Comparison of ENCODE assay signal across 8 cellular contexts in the genomic region with DNA sequence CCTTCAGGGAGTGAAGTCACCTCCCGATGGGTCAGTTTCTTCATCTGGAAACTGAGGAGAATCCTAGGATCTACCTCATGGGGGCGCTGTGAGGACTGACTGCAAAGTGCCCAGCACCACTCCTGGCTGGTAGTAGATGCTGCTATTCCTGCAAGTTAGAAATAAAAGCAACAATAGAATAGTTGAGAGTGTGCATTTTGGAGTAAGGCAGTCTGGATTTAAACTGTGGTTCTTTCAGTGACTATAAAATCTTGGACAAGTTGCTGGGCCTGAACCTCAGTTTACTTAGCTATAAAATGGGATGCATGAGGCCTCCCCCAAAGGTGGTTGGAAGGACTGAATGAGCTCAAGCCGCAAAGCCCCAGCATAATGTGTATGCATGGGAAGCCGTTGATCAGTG.
DNase-seq lines count a peak whose midpoint lies in the region; ATAC-seq and TF ChIP-seq lines count a peak whose summit lies in the region.

No MANE protein-coding gene starts in this region.

- ATAC-seq in activated T-cell treated with anti-CD3 and anti-CD28 coated beads, Interleukin-2, amount 50 U/mL, for 72 hours (replicated peaks in 1 of 2) = peak; percentile 59 to 86
- ATAC-seq in lung (ENCODE audit: insufficient read depth, low FRiP score) (no peak), sciatic nerve (no peak), HG03439 (IDR thresholded peaks at IDR 0.05; ENCODE audit: unreplicated experiment) (no peak)

- peaks cover 3% of the 10 kb centered on the region for H3K9me3 Mint-ChIP-seq in Calu3 (ENCODE audit: low read depth, unreplicated experiment)
- H3K9me3 Mint-ChIP-seq in activated T-cell treated with anti-CD3 and anti-CD28 coated beads, Interleukin-2, amount 50 U/mL, for 72 hours = no peaks in the 10 kb centered on the region

- CTCF ChIA-PET in Calu3 (lab: Charles Lee) = no interaction called here

- no TSS peak for BruUV-seq in Calu3 (replicated peaks; lab: Mats Ljungman, UMichigan)

- no peak overlapping the region for H3K4me3 ChIP-seq in lung

- H3K27ac ChIP-seq in lung (ENCODE audit: low read depth in 1 of 2, low read length in 1 of 2) = no peak overlapping the region

- H3K27me3 ChIP-seq in lung (ENCODE audit: control insufficient read depth, insufficient read depth) = no peaks in the 10 kb centered on the region

- intact Hi-C loops in Calu3 (cut with micrococcal nuclease; ENCODE audit: unreplicated experiment) = no loop called here
- intact Hi-C loops in sciatic nerve (cut with DNase I) = no loop called here

- H3K27ac Mint-ChIP-seq in Calu3 (ENCODE audit: unreplicated experiment) = no peak overlapping the region
- peak overlapping the region; percentile 85 for H3K27ac Mint-ChIP-seq in activated T-cell treated with anti-CD3 and anti-CD28 coated beads, Interleukin-2, amount 50 U/mL, for 72 hours

- peaks cover 14% of the 10 kb centered on the region for H3K27me3 Mint-ChIP-seq in Calu3 (ENCODE audit: unreplicated experiment)
- no peaks in the 10 kb centered on the region for H3K27me3 Mint-ChIP-seq in activated T-cell treated with anti-CD3 and anti-CD28 coated beads, Interleukin-2, amount 50 U/mL, for 72 hours (ENCODE audit: low read depth)

- peak; percentile 16 for DNase-seq in Calu3
- DNase-seq in activated T-cell treated with anti-CD3 and anti-CD28 coated beads, Interleukin-2, amount 50 U/mL, for 72 hours = peak; percentile 63 to 76
- peak; percentile 31 for DNase-seq in lung (ENCODE audit: low spot score)
- no peak for DNase-seq in sciatic nerve (ENCODE audit: low spot score)
- no peak for DNase-seq in NCI-H226
- DNase-seq in effector CD8-positive, alpha-beta T cell (lab: John Stamatoyannopoulos, UW) = no peak

- TF ChIP-seq CTCF in Calu3 (IDR thresholded peaks at IDR 0.05; ENCODE audit: unreplicated experiment) = peak; percentile 40
- TF ChIP-seq CTCF in LNCAP (IDR thresholded peaks at IDR 0.05) = peak; percentile 31; the same call in 1 of the 2 replicates
- TF ChIP-seq CTCF in lung (IDR thresholded peaks at IDR 0.05; ENCODE audit: control extremely low read depth, extremely low read depth) = no peak

- no peak overlapping the region for H3K4me3 Mint-ChIP-seq in Calu3 (ENCODE audit: low read depth, unreplicated experiment)
- H3K4me3 Mint-ChIP-seq in activated T-cell treated with anti-CD3 and anti-CD28 coated beads, Interleukin-2, amount 50 U/mL, for 72 hours = no peak overlapping the region

- no peaks in the 10 kb centered on the region for H3K9me3 ChIP-seq in lung (ENCODE audit: control insufficient read depth in 2 of 2, insufficient read depth in 1 of 2, low read length in 1 of 2)

- H3K36me3 Mint-ChIP-seq in Calu3 (ENCODE audit: insufficient read depth, unreplicated experiment) = no peaks in the 10 kb centered on the region
- H3K36me3 Mint-ChIP-seq in activated T-cell treated with anti-CD3 and anti-CD28 coated beads, Interleukin-2, amount 50 U/mL, for 72 hours (ENCODE audit: insufficient read depth in 2 of 2) = no peaks in the 10 kb centered on the region

- WGBS in lung, 2 donors = 74 to 76% methylated on average over 4 of the region's 4 CpGs

- H3K4me1 Mint-ChIP-seq in Calu3 (ENCODE audit: low read depth, unreplicated experiment) = no peaks in the 10 kb centered on the region
- H3K4me1 Mint-ChIP-seq in activated T-cell treated with anti-CD3 and anti-CD28 coated beads, Interleukin-2, amount 50 U/mL, for 72 hours (ENCODE audit: low read depth) = peaks cover 26% of the 10 kb centered on the region

- no peaks in the 10 kb centered on the region for H3K36me3 ChIP-seq in lung (ENCODE audit: control insufficient read depth in 2 of 2, insufficient read depth in 2 of 2, low read length in 2 of 2)

- no peaks in the 10 kb centered on the region for H3K4me1 ChIP-seq in lung (ENCODE audit: control insufficient read depth in 2 of 2, insufficient read depth in 2 of 2, low read length in 2 of 2)

Comparison
In these comparisons a context has a peak if more than half of its experiments do, and no peak if none do; other contexts are left out.
1. DNase-seq: peak in Calu3 (single experiment), activated T-cell treated with anti-CD3 and anti-CD28 coated beads, Interleukin-2, amount 50 U/mL, for 72 hours (2 of 2) and lung (single experiment); none in sciatic nerve (single experiment), NCI-H226 (single experiment) and effector CD8-positive, alpha-beta T cell (single experiment).
2. ATAC-seq: peak in activated T-cell treated with anti-CD3 and anti-CD28 coated beads, Interleukin-2, amount 50 U/mL, for 72 hours (2 of 2); none in lung (single experiment), sciatic nerve (single experiment) and HG03439 (single experiment).